18 cellular contexts compared by ENCODE assay signal in the genomic region with DNA sequence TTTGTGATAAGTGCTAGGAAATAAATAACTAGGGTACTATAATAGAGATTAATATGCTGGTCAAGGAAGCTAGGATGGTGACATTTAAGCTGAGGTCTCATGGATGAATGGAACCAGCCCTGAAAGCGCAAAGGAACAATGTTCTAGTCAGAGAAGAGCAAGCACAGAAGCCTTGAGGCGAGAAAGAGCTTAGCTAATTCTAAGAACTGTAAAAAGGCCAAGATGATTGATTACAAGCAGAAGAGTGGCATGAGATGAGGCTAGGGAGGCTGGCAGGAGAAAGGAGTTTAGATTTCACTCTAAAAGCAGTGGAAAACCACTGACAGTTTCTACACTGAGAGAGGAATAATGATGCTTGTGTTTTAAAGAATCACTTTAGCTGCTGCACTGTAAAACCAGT. TPM values are rescaled to one million over a fixed set of nuclear protein-coding genes. Genes with fewer than 3 reads are reported as not detected.
"Had no signal": no experiment of that assay in that cellular context is flagged by ENCODE, and none has a peak within 500 bp of the region (broad histone marks: within the 10 kb centered on the region; RNA-seq: fewer than 3 reads in every experiment).

No MANE protein-coding gene starts in this region.

- H3K4me3 Mint-ChIP-seq: activated CD4-positive, alpha-beta memory T cell treated with anti-CD3 and anti-CD28 coated beads, Interleukin-2, amount 10 ng/mL, durations not matched to agents 7 days and 5 days; activated CD8-positive, alpha-beta memory T cell treated with anti-CD3 and anti-CD28 coated beads, Interleukin-2, amount 10 ng/mL, durations not matched to agents 7 days and 5 days; activated naive CD8-positive, alpha-beta T cell; memory B cell; stimulated activated naive CD8-positive, alpha-beta T cell treated with anti-CD3 and anti-CD28 coated beads, Interleukin-15, amount 100 ng/mL, for 72 hours had no signal

- H3K9me3 ChIP-seq: gastroesophageal sphincter, heart left ventricle, ovary, vagina had no signal

- H3K4me2 ChIP-seq: smooth muscle cell had no signal

- DNase-seq: activated CD4-positive, alpha-beta memory T cell treated with anti-CD3 and anti-CD28 coated beads, Interleukin-2, amount 10 ng/mL, durations not matched to agents 7 days and 5 days; activated CD4-positive, alpha-beta T cell treated with anti-CD3 and anti-CD28 coated beads for 48 hours; activated CD4-positive, CD25-positive, alpha-beta regulatory T cell; activated CD8-positive, alpha-beta memory T cell treated with anti-CD3 and anti-CD28 coated beads, Interleukin-2, amount 10 ng/mL, durations not matched to agents 7 days and 5 days; caudate nucleus; heart left ventricle; left ventricle myocardium superior; ovary; stimulated activated CD4-positive, alpha-beta T cell treated with anti-CD3 and anti-CD28 coated beads, Interleukin-4, amount 100 ng/mL, for 1 hour; stimulated activated naive CD8-positive, alpha-beta T cell treated with anti-CD3 and anti-CD28 coated beads, Interleukin-15, amount 100 ng/mL, for 72 hours; trophoblast cell had no signal

- H3K27ac Mint-ChIP-seq: activated CD4-positive, alpha-beta memory T cell treated with anti-CD3 and anti-CD28 coated beads, Interleukin-2, amount 10 ng/mL, durations not matched to agents 7 days and 5 days; activated CD8-positive, alpha-beta memory T cell treated with anti-CD3 and anti-CD28 coated beads, Interleukin-2, amount 10 ng/mL, durations not matched to agents 7 days and 5 days; activated naive CD8-positive, alpha-beta T cell; memory B cell had no signal

- H3K27ac ChIP-seq: gastroesophageal sphincter, heart left ventricle, ovary, vagina had no signal

- H3K27me3 Mint-ChIP-seq: activated naive CD8-positive, alpha-beta T cell; memory B cell; stimulated activated naive CD8-positive, alpha-beta T cell treated with anti-CD3 and anti-CD28 coated beads, Interleukin-15, amount 100 ng/mL, for 72 hours had no signal

- H3K36me3 Mint-ChIP-seq: activated CD8-positive, alpha-beta memory T cell treated with anti-CD3 and anti-CD28 coated beads, Interleukin-2, amount 10 ng/mL, durations not matched to agents 7 days and 5 days; activated naive CD8-positive, alpha-beta T cell; memory B cell had no signal

- H3K36me3 ChIP-seq: gastroesophageal sphincter, heart left ventricle, ovary, vagina had no signal

- ATAC-seq: activated CD8-positive, alpha-beta memory T cell treated with anti-CD3 and anti-CD28 coated beads, Interleukin-2, amount 10 ng/mL, durations not matched to agents 7 days and 5 days; gastroesophageal sphincter; heart left ventricle; left ventricle myocardium superior; sciatic nerve; stimulated activated naive CD8-positive, alpha-beta T cell treated with anti-CD3 and anti-CD28 coated beads, Interleukin-15, amount 100 ng/mL, for 72 hours had no signal

- H3K27me3 ChIP-seq: heart left ventricle, ovary, vagina had no signal

- H3K9me3 Mint-ChIP-seq: activated CD4-positive, alpha-beta memory T cell treated with anti-CD3 and anti-CD28 coated beads, Interleukin-2, amount 10 ng/mL, durations not matched to agents 7 days and 5 days; memory B cell; stimulated activated naive CD8-positive, alpha-beta T cell treated with anti-CD3 and anti-CD28 coated beads, Interleukin-15, amount 100 ng/mL, for 72 hours had no signal

- H3K4me3 ChIP-seq: gastroesophageal sphincter, heart left ventricle, ovary, smooth muscle cell, vagina had no signal

RNA-seq across cellular contexts. Expression of gene NLRC4, which starts 9.6 kb away (rescaled TPM):
- total RNA-seq: pulmonary artery endothelial cell, smooth muscle cell had no signal
